ENCODE assay signal across 1 cellular context in genomic region chr7:7640221-7641128, GRCh38.
TF ChIP-seq lines count a peak whose summit lies in the region.

UMAD1 (plus strand) TSS chr7:7640752; CDS start chr7:7673372, 32,620 bp downstream.

TF ChIP-seq in K562, 482 proteins besides CTCF, POLR2A, EP300 and RAD21 (continued from another document and continues in another):
- TF ChIP-seq ZNF318 (IDR thresholded peaks at IDR 0.05; ENCODE audit: borderline replicate concordance in 1 of 2, low read depth in 1 of 2) (peak in 1 of 2 experiments; percentile 43; a peak in 1 of 4 replicates), CBFB (CRISPR knock-in tag; IDR thresholded peaks at IDR 0.05) (peak; percentile 77; the same call in 1 of the 2 replicates), RBM17 (IDR thresholded peaks at IDR 0.05; ENCODE audit: borderline replicate concordance, low read depth, low read length) (no peak), ZNF445 (CRISPR knock-in tag; IDR thresholded peaks at IDR 0.05; ENCODE audit: low read depth) (peak; percentile 65; the same call in 1 of the 2 replicates), MAFK (IDR thresholded peaks at IDR 0.05; ENCODE audit: low read length) (peak; percentile 8), MBD2 (IDR thresholded peaks at IDR 0.05; ENCODE audit: borderline replicate concordance, low read depth) (peak; percentile 80), NR0B1 (IDR thresholded peaks at IDR 0.05; ENCODE audit: partially characterized antibody) (no peak), ILF3 (IDR thresholded peaks at IDR 0.05; ENCODE audit: borderline replicate concordance) (no peak), FOSL1 (tag; conservative IDR thresholded peaks at IDR 0.05) (peak; percentile 40), U2AF2 (optimal IDR thresholded peaks at IDR 0.05; ENCODE audit: low read depth, low read length) (no peak), MAFG (tag; conservative IDR thresholded peaks at IDR 0.05) (no peak), FIP1L1 (IDR thresholded peaks at IDR 0.05; ENCODE audit: low read depth, low read length, poor library complexity, severe bottlenecking) (peak; percentile 64), CHD1 (IDR thresholded peaks at IDR 0.05; ENCODE audit: low read length) (peak; percentile 50), CBX1 (IDR thresholded peaks at IDR 0.05; ENCODE audit: low read depth) (peak; percentile 43; the same call in 1 of the 2 replicates), ZBTB2 (IDR thresholded peaks at IDR 0.05) (peak; percentile 87), ZNF436 (CRISPR knock-in tag; IDR thresholded peaks at IDR 0.05) (no peak), SRSF9 (IDR thresholded peaks at IDR 0.05; ENCODE audit: borderline replicate concordance, low read depth, low read length) (no peak), KLF16 (IDR thresholded peaks at IDR 0.05) (peak; percentile 49; the same call in 1 of the 2 replicates), ZBTB49 (CRISPR knock-in tag; IDR thresholded peaks at IDR 0.05; ENCODE audit: borderline replicate concordance) (no peak), TEAD1 (CRISPR knock-in tag; IDR thresholded peaks at IDR 0.05) (peak; percentile 21 to 44; a peak in 1 of 4 replicates), FOXA1 (IDR thresholded peaks at IDR 0.05; ENCODE audit: borderline replicate concordance) (no peak), E2F5 (CRISPR knock-in tag; IDR thresholded peaks at IDR 0.05) (peak; percentile 83), ATF4 (CRISPR knock-in tag; IDR thresholded peaks at IDR 0.05) (peak; percentile 50; the same call in 1 of the 2 replicates), TRIM28 (IDR thresholded peaks at IDR 0.05) (0 out of 2 replicates have a peak, but pooled peaks have one; percentile 57), POLR2AphosphoS2 (IDR thresholded peaks at IDR 0.05; ENCODE audit: low read length) (no peak), CUX1 (CRISPR knock-in tag; IDR thresholded peaks at IDR 0.05) (no peak), SAP30 (IDR thresholded peaks at IDR 0.05; ENCODE audit: borderline replicate concordance, insufficient read depth, low read depth, low read length, poor library complexity, severe bottlenecking) (peak; percentile 84), TAF1 (IDR thresholded peaks at IDR 0.05; ENCODE audit: control insufficient read depth, extremely low read depth, insufficient read depth, low read length, severe bottlenecking) (peak; percentile 90), CTBP1 (IDR thresholded peaks at IDR 0.05; ENCODE audit: borderline replicate concordance) (peak; percentile 85), SMAD4 (CRISPR knock-in tag; conservative IDR thresholded peaks at IDR 0.05) (peak; percentile 73), SIN3A (IDR thresholded peaks at IDR 0.05; ENCODE audit: borderline replicate concordance in 2 of 2, control insufficient read depth in 1 of 2, low read depth in 2 of 2, low read length in 2 of 2) (peak in 1 of 2 experiments; percentile 91; a peak in 3 of 4 replicates), KAT8 (IDR thresholded peaks at IDR 0.05; ENCODE audit: low read depth) (no peak), ZC3H8 (IDR thresholded peaks at IDR 0.05) (no peak)
